ENCODE assay signal across 1 cellular context in genomic region chr17:1089915-1090314, GRCh38.
TF ChIP-seq lines count a peak whose summit lies in the region.

No MANE protein-coding gene starts in this region.

TF ChIP-seq in HepG2, 621 proteins besides CTCF, POLR2A, EP300 and RAD21 (continued from another document):
- TF ChIP-seq FOXO4 (CRISPR knock-in tag; conservative IDR thresholded peaks at IDR 0.05) (no peak), ZNF773 (CRISPR knock-in tag; IDR thresholded peaks at IDR 0.05; ENCODE audit: borderline replicate concordance) (no peak), ZNF597 (CRISPR knock-in tag; IDR thresholded peaks at IDR 0.05) (no peak), RARG (CRISPR knock-in tag; IDR thresholded peaks at IDR 0.05; ENCODE audit: low read depth) (no peak), SMARCC2 (IDR thresholded peaks at IDR 0.05) (no peak), ZNF558 (CRISPR knock-in tag; IDR thresholded peaks at IDR 0.05; ENCODE audit: borderline replicate concordance) (no peak), ZSCAN21 (CRISPR knock-in tag; IDR thresholded peaks at IDR 0.05; ENCODE audit: borderline replicate concordance) (no peak)
